ENCODE assay signal across 1 cellular context in genomic region chr11:123741159-123741951, GRCh38.
TF ChIP-seq lines count a peak whose summit lies in the region.

Gene ZNF202 (minus strand): TSS chr11:123741660. CDS start chr11:123730888, 10,772 bp downstream.

TF ChIP-seq in HepG2, 621 proteins besides CTCF, POLR2A, EP300 and RAD21 (continued from another document and continues in another):
- TF ChIP-seq LRRFIP1 (CRISPR knock-in tag; conservative IDR thresholded peaks at IDR 0.05): no peak
- no peak for TF ChIP-seq FOXJ3 (CRISPR knock-in tag; IDR thresholded peaks at IDR 0.05; ENCODE audit: borderline replicate concordance)
- no peak for TF ChIP-seq PRDM15 (CRISPR knock-in tag; IDR thresholded peaks at IDR 0.05)
- TF ChIP-seq ZNF343 (CRISPR knock-in tag; IDR thresholded peaks at IDR 0.05): no peak
- no peak for TF ChIP-seq ZNF557 (CRISPR knock-in tag; IDR thresholded peaks at IDR 0.05)
- TF ChIP-seq ZSCAN12 (CRISPR knock-in tag; IDR thresholded peaks at IDR 0.05): peak; percentile 32; the same call in 1 of the 2 replicates
- no peak for TF ChIP-seq MAF1 (CRISPR knock-in tag; IDR thresholded peaks at IDR 0.05; ENCODE audit: borderline replicate concordance)
- no peak for TF ChIP-seq ZNF7 (CRISPR knock-in tag; IDR thresholded peaks at IDR 0.05)
- TF ChIP-seq ZNF780A (CRISPR knock-in tag; IDR thresholded peaks at IDR 0.05): 0 out of 2 replicates have a peak, but pooled peaks have one; percentile 67
- TF ChIP-seq MIXL1 (CRISPR knock-in tag; IDR thresholded peaks at IDR 0.05): no peak
- no peak for TF ChIP-seq ZNF652 (CRISPR knock-in tag; IDR thresholded peaks at IDR 0.05; ENCODE audit: borderline replicate concordance, low read depth)
- TF ChIP-seq HBP1 (CRISPR knock-in tag; IDR thresholded peaks at IDR 0.05; ENCODE audit: low read depth): 0 out of 2 replicates have a peak, but pooled peaks have one; percentile 21
- TF ChIP-seq FOXA1 (IDR thresholded peaks at IDR 0.05): no peak
- TF ChIP-seq FOXA1 (CRISPR knock-in tag; IDR thresholded peaks at IDR 0.05): no peak
- no peak for TF ChIP-seq NFRKB (IDR thresholded peaks at IDR 0.05)
- TF ChIP-seq, protein P1, sequence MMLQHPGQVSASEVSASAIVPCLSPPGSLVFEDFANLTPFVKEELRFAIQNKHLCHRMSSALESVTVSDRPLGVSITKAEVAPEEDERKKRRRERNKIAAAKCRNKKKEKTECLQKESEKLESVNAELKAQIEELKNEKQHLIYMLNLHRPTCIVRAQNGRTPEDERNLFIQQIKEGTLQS (CRISPR knock-in tag; IDR thresholded peaks at IDR 0.05): no peak
- peak; percentile 55; the same call in 1 of the 2 replicates for TF ChIP-seq NFKB2 (CRISPR knock-in tag; IDR thresholded peaks at IDR 0.05; ENCODE audit: borderline replicate concordance)
- no peak for TF ChIP-seq RELA (CRISPR knock-in tag; IDR thresholded peaks at IDR 0.05)
- peak; percentile 81 for TF ChIP-seq POGZ (CRISPR knock-in tag; IDR thresholded peaks at IDR 0.05)
- no peak for TF ChIP-seq FOXK2 (IDR thresholded peaks at IDR 0.05)
- peak; percentile 56; the same call in 1 of the 2 replicates for TF ChIP-seq ZNF446 (CRISPR knock-in tag; IDR thresholded peaks at IDR 0.05)
- no peak for TF ChIP-seq ZFAT (CRISPR knock-in tag; conservative IDR thresholded peaks at IDR 0.05)
- no peak for TF ChIP-seq ZNF775 (CRISPR knock-in tag; IDR thresholded peaks at IDR 0.05; ENCODE audit: borderline replicate concordance)
- no peak for TF ChIP-seq ZNF224 (CRISPR knock-in tag; IDR thresholded peaks at IDR 0.05)
- TF ChIP-seq ZBTB25 (CRISPR knock-in tag; IDR thresholded peaks at IDR 0.05): peak; percentile 65; the same call in 1 of the 2 replicates
- TF ChIP-seq, protein P2, sequence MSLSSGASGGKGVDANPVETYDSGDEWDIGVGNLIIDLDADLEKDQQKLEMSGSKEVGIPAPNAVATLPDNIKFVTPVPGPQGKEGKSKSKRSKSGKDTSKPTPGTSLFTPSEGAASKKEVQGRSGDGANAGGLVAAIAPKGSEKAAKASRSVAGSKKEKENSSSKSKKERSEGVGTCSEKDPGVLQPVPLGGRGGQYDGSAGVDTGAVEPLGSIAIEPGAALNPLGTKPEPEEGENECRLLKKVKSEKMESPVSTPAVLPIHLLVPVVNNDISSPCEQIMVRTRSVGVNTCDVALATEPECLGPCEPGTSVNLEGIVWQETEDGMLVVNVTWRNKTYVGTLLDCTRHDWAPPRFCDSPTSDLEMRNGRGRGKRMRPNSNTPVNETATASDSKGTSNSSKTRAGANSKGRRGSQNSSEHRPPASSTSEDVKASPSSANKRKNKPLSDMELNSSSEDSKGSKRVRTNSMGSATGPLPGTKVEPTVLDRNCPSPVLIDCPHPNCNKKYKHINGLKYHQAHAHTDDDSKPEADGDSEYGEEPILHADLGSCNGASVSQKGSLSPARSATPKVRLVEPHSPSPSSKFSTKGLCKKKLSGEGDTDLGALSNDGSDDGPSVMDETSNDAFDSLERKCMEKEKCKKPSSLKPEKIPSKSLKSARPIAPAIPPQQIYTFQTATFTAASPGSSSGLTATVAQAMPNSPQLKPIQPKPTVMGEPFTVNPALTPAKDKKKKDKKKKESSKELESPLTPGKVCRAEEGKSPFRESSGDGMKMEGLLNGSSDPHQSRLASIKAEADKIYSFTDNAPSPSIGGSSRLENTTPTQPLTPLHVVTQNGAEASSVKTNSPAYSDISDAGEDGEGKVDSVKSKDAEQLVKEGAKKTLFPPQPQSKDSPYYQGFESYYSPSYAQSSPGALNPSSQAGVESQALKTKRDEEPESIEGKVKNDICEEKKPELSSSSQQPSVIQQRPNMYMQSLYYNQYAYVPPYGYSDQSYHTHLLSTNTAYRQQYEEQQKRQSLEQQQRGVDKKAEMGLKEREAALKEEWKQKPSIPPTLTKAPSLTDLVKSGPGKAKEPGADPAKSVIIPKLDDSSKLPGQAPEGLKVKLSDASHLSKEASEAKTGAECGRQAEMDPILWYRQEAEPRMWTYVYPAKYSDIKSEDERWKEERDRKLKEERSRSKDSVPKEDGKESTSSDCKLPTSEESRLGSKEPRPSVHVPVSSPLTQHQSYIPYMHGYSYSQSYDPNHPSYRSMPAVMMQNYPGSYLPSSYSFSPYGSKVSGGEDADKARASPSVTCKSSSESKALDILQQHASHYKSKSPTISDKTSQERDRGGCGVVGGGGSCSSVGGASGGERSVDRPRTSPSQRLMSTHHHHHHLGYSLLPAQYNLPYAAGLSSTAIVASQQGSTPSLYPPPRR (CRISPR knock-in tag; IDR thresholded peaks at IDR 0.05; ENCODE audit: borderline replicate concordance): 0 out of 2 replicates have a peak, but pooled peaks have one; percentile 19
- TF ChIP-seq ZNF230 (CRISPR knock-in tag; IDR thresholded peaks at IDR 0.05): peak; percentile 60; the same call in 1 of the 2 replicates
- no peak for TF ChIP-seq ZNF839 (CRISPR knock-in tag; IDR thresholded peaks at IDR 0.05; ENCODE audit: borderline replicate concordance)
- no peak for TF ChIP-seq CSRNP2 (CRISPR knock-in tag; conservative IDR thresholded peaks at IDR 0.05; ENCODE audit: low read depth)
- TF ChIP-seq PRPF4 (IDR thresholded peaks at IDR 0.05; ENCODE audit: low read depth, low read length, poor library complexity, severe bottlenecking): no peak
- TF ChIP-seq HOMEZ (CRISPR knock-in tag; IDR thresholded peaks at IDR 0.05; ENCODE audit: low read depth): no peak
- TF ChIP-seq TSC22D2 (CRISPR knock-in tag; IDR thresholded peaks at IDR 0.05; ENCODE audit: borderline replicate concordance): no peak
- no peak for TF ChIP-seq ZFP62 (CRISPR knock-in tag; IDR thresholded peaks at IDR 0.05)
- peak; percentile 94 for TF ChIP-seq ZNF558 (CRISPR knock-in tag; IDR thresholded peaks at IDR 0.05; ENCODE audit: borderline replicate concordance)
- no peak for TF ChIP-seq RFX3 (CRISPR knock-in tag; IDR thresholded peaks at IDR 0.05)
- no peak for TF ChIP-seq SCMH1 (CRISPR knock-in tag; IDR thresholded peaks at IDR 0.05; ENCODE audit: borderline replicate concordance)
- TF ChIP-seq GABPB1 (CRISPR knock-in tag; IDR thresholded peaks at IDR 0.05): peak; percentile 99
- TF ChIP-seq, protein P3, sequence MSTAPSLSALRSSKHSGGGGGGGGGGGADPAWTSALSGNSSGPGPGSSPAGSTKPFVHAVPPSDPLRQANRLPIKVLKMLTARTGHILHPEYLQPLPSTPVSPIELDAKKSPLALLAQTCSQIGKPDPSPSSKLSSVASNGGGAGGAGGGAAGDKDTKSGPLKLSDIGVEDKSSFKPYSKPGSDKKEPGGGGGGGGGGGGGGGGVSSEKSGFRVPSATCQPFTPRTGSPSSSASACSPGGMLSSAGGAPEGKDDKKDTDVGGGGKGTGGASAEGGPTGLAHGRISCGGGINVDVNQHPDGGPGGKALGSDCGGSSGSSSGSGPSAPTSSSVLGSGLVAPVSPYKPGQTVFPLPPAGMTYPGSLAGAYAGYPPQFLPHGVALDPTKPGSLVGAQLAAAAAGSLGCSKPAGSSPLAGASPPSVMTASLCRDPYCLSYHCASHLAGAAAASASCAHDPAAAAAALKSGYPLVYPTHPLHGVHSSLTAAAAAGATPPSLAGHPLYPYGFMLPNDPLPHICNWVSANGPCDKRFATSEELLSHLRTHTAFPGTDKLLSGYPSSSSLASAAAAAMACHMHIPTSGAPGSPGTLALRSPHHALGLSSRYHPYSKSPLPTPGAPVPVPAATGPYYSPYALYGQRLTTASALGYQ (CRISPR knock-in tag; IDR thresholded peaks at IDR 0.05): peak; percentile 33; the same call in 1 of the 2 replicates
- TF ChIP-seq ZNF30 (CRISPR knock-in tag; IDR thresholded peaks at IDR 0.05): no peak
- no peak for TF ChIP-seq MAZ (IDR thresholded peaks at IDR 0.05; ENCODE audit: borderline replicate concordance, low read depth, low read length)
- peak; percentile 60 for TF ChIP-seq MAZ (CRISPR knock-in tag; IDR thresholded peaks at IDR 0.05; ENCODE audit: low read depth)
- TF ChIP-seq ZNF781 (CRISPR knock-in tag; IDR thresholded peaks at IDR 0.05; ENCODE audit: borderline replicate concordance, not compliant biosample characterization): no peak
- TF ChIP-seq ZNF772 (CRISPR knock-in tag; IDR thresholded peaks at IDR 0.05): peak; percentile 55; the same call in 1 of the 2 replicates
